1 cellular context compared by ENCODE assay signal in genomic region chr10:97025613-97026242, GRCh38.
TF ChIP-seq lines count a peak whose summit lies in the region.

No MANE protein-coding gene starts in this region.

TF ChIP-seq in GM12878, 131 proteins besides CTCF, POLR2A, EP300 and RAD21 (continued from another document):
- TF ChIP-seq YY1 (IDR thresholded peaks at IDR 0.05; ENCODE audit: low read depth, low read length) (0 out of 2 replicates have a peak, but pooled peaks have one; percentile 40), ZSCAN29 (IDR thresholded peaks at IDR 0.05) (no peak), ZNF687 (IDR thresholded peaks at IDR 0.05) (no peak), POLR2AphosphoS5 (IDR thresholded peaks at IDR 0.05; ENCODE audit: low read length) (no peak), SPI1 (IDR thresholded peaks at IDR 0.05; ENCODE audit: borderline replicate concordance, insufficient read depth, low read depth, low read length) (no peak), IRF3 (IDR thresholded peaks at IDR 0.05) (no peak), MLLT1 (IDR thresholded peaks at IDR 0.05) (no peak), ZBTB40 (IDR thresholded peaks at IDR 0.05; ENCODE audit: borderline replicate concordance) (no peak), USF2 (IDR thresholded peaks at IDR 0.05; ENCODE audit: borderline replicate concordance, low read depth, low read length) (no peak), EZH2 (IDR thresholded peaks at IDR 0.05; ENCODE audit: borderline replicate concordance, control insufficient read depth, low read depth, low read length) (no peak), RELA (IDR thresholded peaks at IDR 0.05; ENCODE audit: borderline replicate concordance, partially characterized antibody) (no peak), ZNF274 (IDR thresholded peaks at IDR 0.05; ENCODE audit: insufficient read depth, insufficient read length) (no peak), SMARCA5 (IDR thresholded peaks at IDR 0.05) (peak; percentile 68; the same call in 1 of the 2 replicates), TCF12 (IDR thresholded peaks at IDR 0.05; ENCODE audit: low read depth, low read length) (no peak), IKZF1 (conservative IDR thresholded peaks at IDR 0.05) (no peak), BMI1 (IDR thresholded peaks at IDR 0.05; ENCODE audit: borderline replicate concordance) (no peak), SMC3 (IDR thresholded peaks at IDR 0.05; ENCODE audit: borderline replicate concordance, low read length) (peak; percentile 81), STAT1 (conservative IDR thresholded peaks at IDR 0.05) (no peak), CREB1 (IDR thresholded peaks at IDR 0.05; ENCODE audit: low read depth) (0 out of 2 replicates have a peak, but pooled peaks have one; percentile 31), TBL1XR1 (IDR thresholded peaks at IDR 0.05; ENCODE audit: low read depth, low read length) (no peak)
